Comparison of ENCODE assay signal across 19 cellular contexts in the genomic region with DNA sequence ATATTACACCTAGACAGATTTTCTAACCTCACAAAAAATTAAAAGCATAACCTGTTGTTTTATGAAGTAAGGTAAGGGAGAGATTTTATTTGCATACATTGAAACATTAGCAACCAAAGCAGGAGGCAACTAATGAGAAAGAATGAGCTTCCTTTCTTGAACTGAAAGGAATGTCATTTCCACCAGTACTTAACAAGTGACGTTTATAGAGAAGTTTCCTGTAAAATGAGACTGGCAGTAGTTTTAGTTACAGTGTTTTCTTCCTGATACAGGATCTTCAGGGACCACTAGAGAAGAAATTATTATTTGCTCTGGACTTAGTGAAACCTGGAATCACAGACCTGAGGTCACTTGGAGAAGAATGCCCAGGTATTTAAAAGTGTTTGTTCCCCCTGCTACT.
"Had no signal": no experiment of that assay in that cellular context is flagged by ENCODE, and none has a peak within 500 bp of the region (broad histone marks: within the 10 kb centered on the region; RNA-seq: fewer than 3 reads in every experiment).

No MANE protein-coding gene starts in this region.

- H3K4me1 ChIP-seq: colonic mucosa, gastrocnemius medialis, heart left ventricle, tibial artery had no signal

- H3K27ac ChIP-seq: colonic mucosa, gastrocnemius medialis, heart left ventricle, tibial artery had no signal

- DNase-seq: activated B cell treated with CpG ODN at 0.5 μM for 24 hours; activated CD4-positive, alpha-beta memory T cell treated with anti-CD3 and anti-CD28 coated beads for 36 hours; activated CD4-positive, alpha-beta T cell treated with anti-CD3 and anti-CD28 coated beads for 4 hours; activated naive CD8-positive, alpha-beta T cell treated with anti-CD3 and anti-CD28 coated beads for 36 hours; central memory CD4-positive, alpha-beta T cell; colonic mucosa; gastrocnemius medialis; heart left ventricle; kidney glomerular epithelial cell; mesenchymal stem cell; mucosa of descending colon; naive B cell; stimulated activated CD4-positive, alpha-beta T cell treated with anti-CD3 and anti-CD28 coated beads, Interleukin-12 subunit alpha, Interleukin-12 subunit beta, amount 100 ng/mL, for 4 hours; stimulated activated CD4-positive, alpha-beta T cell treated with anti-CD3 and anti-CD28 coated beads, Interleukin-1b, Interleukin-23, amount 100 ng/mL, for 48 hours; stimulated activated naive CD8-positive, alpha-beta T cell treated with anti-CD3 and anti-CD28 coated beads, Interleukin-15, Interleukin-2, amounts not matched to agents 100 U/mL and 50 U/mL, for 24 hours; substantia nigra; T-helper 2 cell; tibial artery had no signal

- H3K36me3 ChIP-seq: colonic mucosa, gastrocnemius medialis, heart left ventricle, tibial artery had no signal

- H3K9me3 ChIP-seq: colonic mucosa, gastrocnemius medialis, mucosa of descending colon, tibial artery had no signal

- FAIRE-seq: urothelium cell line had no signal

- H3K4me3 ChIP-seq: colonic mucosa, gastrocnemius medialis, heart left ventricle, mucosa of descending colon, tibial artery had no signal

- ATAC-seq: gastrocnemius medialis; heart left ventricle; mucosa of descending colon; stimulated activated naive CD8-positive, alpha-beta T cell treated with anti-CD3 and anti-CD28 coated beads, Interleukin-15, Interleukin-2, amounts not matched to agents 100 U/mL and 50 U/mL, for 24 hours had no signal

- H3K27me3 ChIP-seq: colonic mucosa, heart left ventricle had no signal
